ENCODE assay signal across 27 cellular contexts in genomic region chr7:82633592-82633991, GRCh38.
DNase-seq lines count a peak whose midpoint lies in the region; ATAC-seq and TF ChIP-seq lines count a peak whose summit lies in the region.
"Had no signal": no experiment of that assay in that cellular context is flagged by ENCODE, and none has a peak within 500 bp of the region (broad histone marks: within the 10 kb centered on the region; RNA-seq: fewer than 3 reads in every experiment).

No MANE protein-coding gene starts in this region.

- H3K9me2 ChIP-seq in GM23338 (ENCODE audit: insufficient read depth) (no peaks in the 10 kb centered on the region), hepatocyte (replicated peaks; ENCODE audit: insufficient read depth) (no peaks in the 10 kb centered on the region)

- H3K4me3 ChIP-seq in GM23338 (no peak overlapping the region), hepatocyte (no peak overlapping the region), H7 (ENCODE audit: insufficient read depth, low read depth, low read length) (no peak overlapping the region)
- H3K4me3 ChIP-seq: BLaER1, SJSA1 had no signal

- H3K4me3 Mint-ChIP-seq in GM23338: no peak overlapping the region
- H3K4me3 Mint-ChIP-seq: CD4-positive, alpha-beta memory T cell had no signal

- no peaks in the 10 kb centered on the region for H3F3A ChIP-seq in GM23338 (replicated peaks; ENCODE audit: low read depth)

- TF ChIP-seq CTCF in GM23338 (conservative IDR thresholded peaks at IDR 0.05; ENCODE audit: low read depth in 2 of 2) (no peak), hepatocyte (IDR thresholded peaks at IDR 0.05; ENCODE audit: poor library complexity) (no peak)

- ATAC-seq in GM23338: no peak
- ATAC-seq in HG03135 (IDR thresholded peaks at IDR 0.05; ENCODE audit: unreplicated experiment): no peak
- ATAC-seq: Panc1 had no signal

- no peaks in the 10 kb centered on the region for H3K27me3 Mint-ChIP-seq in GM23338 (ENCODE audit: insufficient read depth, low read depth, poor library complexity)
- H3K27me3 Mint-ChIP-seq: CD4-positive, alpha-beta memory T cell had no signal

- 71% methylated on average over 1 of the region's 1 CpG for WGBS in hepatocyte (ENCODE audit: low lambda C conversion rate, missing lambda C conversion rate)

- peaks cover 8% of the 10 kb centered on the region; the same call in 2 of the 3 replicates for H3K36me3 Mint-ChIP-seq in GM23338 (ENCODE audit: low read depth)
- H3K36me3 Mint-ChIP-seq: CD4-positive, alpha-beta memory T cell had no signal

- DNase-seq in DMS 273 (lab: John Stamatoyannopoulos, UW; ENCODE audit: unreplicated experiment): peak; percentile 57
- DNase-seq in DMS 273 treated with DMSO at 0.1 percent for 48 hours (lab: John Stamatoyannopoulos, UW): no peak
- DNase-seq in GM23338 (ENCODE audit: low spot score): no peak
- DNase-seq in NCI-H2171 treated with DMSO at 0.1 percent for 48 hours (lab: John Stamatoyannopoulos, UW): peak; percentile 90
- DNase-seq in hepatocyte (ENCODE audit: low spot score): peak; percentile 18
- no peak for DNase-seq in NCI-H2196 (lab: John Stamatoyannopoulos, UW; ENCODE audit: unreplicated experiment)
- DNase-seq in H7: no peak
- DNase-seq: ACHN; Caco-2; CD4-positive, alpha-beta memory T cell; EL; GF-D8; HCEC 1CT; KBM-7; MM.1S; NCI-H1048; NCI-H1694 treated with DMSO at 0.1 percent for 48 hours; NCI-H2081 treated with DMSO at 0.1 percent for 48 hours; NCI-H226; NCI-H526 treated with DMSO at 0.1 percent for 48 hours; T-helper 9 cell had no signal

- H3K36me3 ChIP-seq in GM23338 (ENCODE audit: insufficient read depth) (no peaks in the 10 kb centered on the region), hepatocyte (replicated peaks; ENCODE audit: insufficient read depth, low read depth) (no peaks in the 10 kb centered on the region), H7 (replicated peaks; ENCODE audit: control insufficient read depth, insufficient read depth, low read length) (no peaks in the 10 kb centered on the region)
- H3K36me3 ChIP-seq: BLaER1, SJSA1 had no signal

- H3K27ac ChIP-seq in GM23338 (ENCODE audit: low read depth): no peak overlapping the region
- no peak overlapping the region for H3K27ac ChIP-seq in hepatocyte
- H3K27ac ChIP-seq: 22Rv1, BLaER1, HL-60, SJSA1 had no signal

- no peaks in the 10 kb centered on the region for H3K27me3 ChIP-seq in GM23338 (ENCODE audit: insufficient read depth)
- H3K27me3 ChIP-seq in hepatocyte: no peaks in the 10 kb centered on the region
- no peaks in the 10 kb centered on the region for H3K27me3 ChIP-seq in H7 (ENCODE audit: control insufficient read depth, insufficient read depth, low read length)
- H3K27me3 ChIP-seq: BLaER1, SJSA1 had no signal

- H3K4me1 Mint-ChIP-seq in GM23338: peaks cover 2% of the 10 kb centered on the region; the same call in 2 of the 3 replicates
- H3K4me1 Mint-ChIP-seq: CD4-positive, alpha-beta memory T cell had no signal

- H4K20me1 ChIP-seq in GM23338 (replicated peaks; ENCODE audit: insufficient read depth) (no peaks in the 10 kb centered on the region), hepatocyte (ENCODE audit: insufficient read depth, poor library complexity, severe bottlenecking) (no peaks in the 10 kb centered on the region)
- H4K20me1 ChIP-seq: BLaER1 had no signal

- H3K9me3 Mint-ChIP-seq in GM23338: peaks cover 12% of the 10 kb centered on the region; the same call in 2 of the 3 replicates

- H3K4me2 ChIP-seq in GM23338 (no peak overlapping the region), hepatocyte (no peak overlapping the region)
- H3K4me2 ChIP-seq: BLaER1 had no signal

- H3K79me2 ChIP-seq in GM23338 (replicated peaks; ENCODE audit: insufficient read depth): no peaks in the 10 kb centered on the region
- no peaks in the 10 kb centered on the region for H3K79me2 ChIP-seq in hepatocyte

- H3K4me1 ChIP-seq in GM23338 (ENCODE audit: insufficient read depth) (no peaks in the 10 kb centered on the region), hepatocyte (ENCODE audit: insufficient read depth) (no peaks in the 10 kb centered on the region)
- H3K4me1 ChIP-seq: BLaER1, Caco-2, SJSA1 had no signal

- H3K9me3 ChIP-seq in hepatocyte (ENCODE audit: low read depth): no peaks in the 10 kb centered on the region
- H3K9me3 ChIP-seq: BLaER1, Caco-2, SJSA1 had no signal

- H3K27ac Mint-ChIP-seq in GM23338: no peak overlapping the region
- H3K27ac Mint-ChIP-seq: CD4-positive, alpha-beta memory T cell had no signal

- H2AFZ ChIP-seq in GM23338 (0 out of 2 replicates have a peak overlapping the region, but pooled peaks have one; percentile 43), hepatocyte (no peak overlapping the region)

TF ChIP-seq in GM23338, 12 proteins besides CTCF, POLR2A, EP300 and RAD21 (continues in another document):
- TF ChIP-seq POLR2AphosphoS5 (IDR thresholded peaks at IDR 0.05; ENCODE audit: low read depth): no peak
- no peak for TF ChIP-seq CREB1 (CRISPR knock-in tag; IDR thresholded peaks at IDR 0.05; ENCODE audit: low read depth)
- TF ChIP-seq EZH2 (IDR thresholded peaks at IDR 0.05; ENCODE audit: low read depth, unreplicated experiment): no peak
- no peak for TF ChIP-seq ZNF331 (CRISPR knock-in tag; IDR thresholded peaks at IDR 0.05; ENCODE audit: low read depth)
- TF ChIP-seq ZNF114 (CRISPR knock-in tag; IDR thresholded peaks at IDR 0.05): no peak
- no peak for TF ChIP-seq EZH2phosphoT487 (IDR thresholded peaks at IDR 0.05; ENCODE audit: unreplicated experiment)
- no peak for TF ChIP-seq NANOG (IDR thresholded peaks at IDR 0.05; ENCODE audit: borderline replicate concordance)
- no peak for TF ChIP-seq REST (IDR thresholded peaks at IDR 0.05; ENCODE audit: unreplicated experiment)
- no peak for TF ChIP-seq STAT1 (IDR thresholded peaks at IDR 0.05; ENCODE audit: unreplicated experiment)

Comparison
In these comparisons a context has a peak if more than half of its experiments do, and no peak if none do; other contexts are left out.
1. DNase-seq: peak in DMS 273 (single experiment), NCI-H2171 treated with DMSO at 0.1 percent for 48 hours (single experiment) and hepatocyte (single experiment); none in DMS 273 treated with DMSO at 0.1 percent for 48 hours (single experiment), GM23338 (single experiment), NCI-H2196 (single experiment) and H7 (single experiment).